15 cellular contexts compared by ENCODE assay signal in genomic region chr19:47481460-47482052, GRCh38. TPM values are rescaled to one million over a fixed set of nuclear protein-coding genes. Genes with fewer than 3 reads are reported as not detected.
DNase-seq lines count a peak whose midpoint lies in the region; ATAC-seq and TF ChIP-seq lines count a peak whose summit lies in the region.
"Had no signal": no experiment of that assay in that cellular context is flagged by ENCODE, and none has a peak within 500 bp of the region (broad histone marks: within the 10 kb centered on the region; RNA-seq: fewer than 3 reads in every experiment).

No MANE protein-coding gene starts in this region.

- no peak for ATAC-seq in CD4-positive, alpha-beta T cell (ENCODE audit: poor library complexity)
- ATAC-seq in T-helper 17 cell (no peak), GM19035 (IDR thresholded peaks at IDR 0.05; ENCODE audit: unreplicated experiment) (no peak), GM18873 (IDR thresholded peaks at IDR 0.05; ENCODE audit: low FRiP score, unreplicated experiment) (no peak)
- ATAC-seq: HCT116 had no signal

- CTCF ChIA-PET in CD4-positive, alpha-beta T cell (lab: Charles Lee): no interaction called here

- no peaks in the 10 kb centered on the region for H3K9me3 ChIP-seq in CD4-positive, alpha-beta T cell (ENCODE audit: control insufficient read depth, low read length)
- H3K9me3 ChIP-seq in T-helper 17 cell (ENCODE audit: control insufficient read depth, low read length, poor library complexity, severe bottlenecking) (no peaks in the 10 kb centered on the region), liver (ENCODE audit: control insufficient read depth in 4 of 4, low read length in 3 of 4) (no peaks in the 10 kb centered on the region)
- H3K9me3 ChIP-seq: Caco-2 had no signal

- H3K9me3 Mint-ChIP-seq in CD4-positive, alpha-beta T cell: no peaks in the 10 kb centered on the region
- H3K9me3 Mint-ChIP-seq in osteocyte (ENCODE audit: unreplicated experiment): no peaks in the 10 kb centered on the region
- H3K9me3 Mint-ChIP-seq: CD8-positive, alpha-beta memory T cell had no signal

- H3K27me3 Mint-ChIP-seq in CD4-positive, alpha-beta T cell: no peaks in the 10 kb centered on the region
- no peaks in the 10 kb centered on the region for H3K27me3 Mint-ChIP-seq in T-helper 17 cell
- H3K27me3 Mint-ChIP-seq in osteocyte (ENCODE audit: unreplicated experiment): no peaks in the 10 kb centered on the region

- no peak overlapping the region for H3K27ac ChIP-seq in CD4-positive, alpha-beta T cell (ENCODE audit: low read depth, low read length)
- no peak overlapping the region for H3K27ac ChIP-seq in liver (ENCODE audit: low read depth in 1 of 2, low read length in 2 of 2)
- H3K27ac ChIP-seq: GM23248 had no signal

- no peaks in the 10 kb centered on the region for H3K27me3 ChIP-seq in CD4-positive, alpha-beta T cell (ENCODE audit: control insufficient read depth, insufficient read depth, low read length)
- H3K27me3 ChIP-seq in liver (ENCODE audit: control insufficient read depth in 4 of 4, insufficient read depth in 4 of 4, low read length in 3 of 4): no peaks in the 10 kb centered on the region

- H3K4me3 ChIP-seq in liver (ENCODE audit: low read depth in 1 of 3, low read length in 3 of 3): no peak overlapping the region
- H3K4me3 ChIP-seq: GM23248 had no signal

- DNase-seq in CD4-positive, alpha-beta T cell: no peak
- no peak for DNase-seq in T-helper 17 cell
- DNase-seq in osteocyte (ENCODE audit: extremely low spot score, unreplicated experiment): no peak
- no peak for DNase-seq in activated effector memory CD4-positive, alpha-beta T cell treated with anti-CD3 and anti-CD28 coated beads, Interleukin-2, amount 50 U/mL, for 16 hours
- DNase-seq: Caco-2; CD8-positive, alpha-beta memory T cell; DND-41; GDM1; GM23248 had no signal

- intact Hi-C loops in CD4-positive, alpha-beta T cell (cut with DNase I, micrococcal nuclease): loop anchor here (2.0 to 5.0 kb wide), 4 partner anchors 13 to 1594 kb away; partner anchors contain the start of gene IRF2BP1 (in 1 of the 2)

- POLR2A ChIA-PET in CD4-positive, alpha-beta T cell (lab: Charles Lee): no interaction called here

- H3K27ac Mint-ChIP-seq in CD4-positive, alpha-beta T cell: no peak overlapping the region
- H3K27ac Mint-ChIP-seq in T-helper 17 cell (peak overlapping the region; percentile 27), osteocyte (ENCODE audit: unreplicated experiment) (no peak overlapping the region)
- H3K27ac Mint-ChIP-seq: CD14-positive monocyte had no signal

- H3K9ac ChIP-seq in liver (ENCODE audit: low read depth in 1 of 2, low read length in 2 of 2): no peak overlapping the region
- H3K9ac ChIP-seq: GM23248 had no signal

- H3K4me1 Mint-ChIP-seq in CD4-positive, alpha-beta T cell (ENCODE audit: low read depth): peaks cover 27% of the 10 kb centered on the region
- H3K4me1 Mint-ChIP-seq in T-helper 17 cell (peaks cover 15% of the 10 kb centered on the region), osteocyte (ENCODE audit: unreplicated experiment) (peaks cover 18% of the 10 kb centered on the region)

- TF ChIP-seq CTCF in CD4-positive, alpha-beta T cell (IDR thresholded peaks at IDR 0.05): no peak
- TF ChIP-seq CTCF in liver (IDR thresholded peaks at IDR 0.05; ENCODE audit: low read depth, low read length, missing input control) (no peak), osteocyte (IDR thresholded peaks at IDR 0.05) (no peak)

- H3K4me3 Mint-ChIP-seq in CD4-positive, alpha-beta T cell: peak overlapping the region; percentile 51
- H3K4me3 Mint-ChIP-seq in T-helper 17 cell: no peak overlapping the region
- peak overlapping the region; percentile 7 for H3K4me3 Mint-ChIP-seq in osteocyte (ENCODE audit: unreplicated experiment)

- WGBS in liver: 97% methylated on average over 4 of the region's 4 CpGs

- no peak for TF ChIP-seq RAD21 in liver (IDR thresholded peaks at IDR 0.05)

- H3K36me3 ChIP-seq in liver (ENCODE audit: control insufficient read depth in 4 of 4, insufficient read depth in 3 of 4, low read depth in 1 of 4, low read length in 3 of 4): peaks cover 0 to under 1% (median 0%) of the 10 kb centered on the region in 4 donors

- peaks cover 0 to 7% (median 2%) of the 10 kb centered on the region in 4 donors for H3K4me1 ChIP-seq in liver (ENCODE audit: control insufficient read depth in 4 of 4, insufficient read depth in 4 of 4, low read length in 3 of 4)
- H3K4me1 ChIP-seq: Caco-2 had no signal

- H3K36me3 Mint-ChIP-seq in CD4-positive, alpha-beta T cell (ENCODE audit: low read depth): peaks cover 11% of the 10 kb centered on the region
- H3K36me3 Mint-ChIP-seq in T-helper 17 cell (ENCODE audit: low read depth) (peaks cover 2% of the 10 kb centered on the region), osteocyte (ENCODE audit: unreplicated experiment) (no peaks in the 10 kb centered on the region)

TF ChIP-seq in liver, 16 proteins besides CTCF, POLR2A, EP300 and RAD21:
- TF ChIP-seq YY1 (IDR thresholded peaks at IDR 0.05) (peak; percentile 33), ATF3 (IDR thresholded peaks at IDR 0.05) (no peak)

RNA-seq across cellular contexts. Expression of gene KPTN, which starts 2.5 kb away (rescaled TPM):
- total RNA-seq in CD4-positive, alpha-beta T cell: 1 to 10 TPM; 3.6 to 4.5 TPM
- 1 to 10 TPM; 3.5 to 6.3 TPM for total RNA-seq in T-helper 17 cell
- total RNA-seq in liver: 1 to 10 TPM; 2.3 to 3.6 TPM
- polyA plus RNA-seq in liver: 1 to 10 TPM; 4.4 to 6.0 TPM
- total RNA-seq in osteocyte: 14.5 and 21.9 TPM in 2 replicates

RNA-seq across cellular contexts. Expression of gene SLC8A2, which starts 9.9 kb away (rescaled TPM):
- total RNA-seq in CD4-positive, alpha-beta T cell: not detected
- total RNA-seq in T-helper 17 cell: not detected
- under 1 TPM in 1 of 2 donors, not detected in 1; 0.25 TPM for total RNA-seq in liver
- under 1 TPM in 1 of 2 donors, not detected in 1; 0.01 TPM for polyA plus RNA-seq in liver
- total RNA-seq in osteocyte: 0.05 TPM in 1 of 2 replicates, not detected in the other
- total RNA-seq: CD8-positive, alpha-beta memory T cell; GM23248; HT1080 had no signal
- polyA plus RNA-seq: CD14-positive monocyte; CD8-positive, alpha-beta memory T cell; GM23248 had no signal

RNA-seq across cellular contexts. Expression of gene NAPA, which starts 33.3 kb away (rescaled TPM):
- 100 to 1,000 TPM; 135 to 145 TPM for total RNA-seq in CD4-positive, alpha-beta T cell
- total RNA-seq in T-helper 17 cell: 100 to 1,000 TPM; 124 to 133 TPM
- total RNA-seq in liver: 100 to 1,000 TPM in 1 of 2 donors, 10 to 100 TPM in 1; 73.4 to 116 TPM
- 100 to 1,000 TPM; 125 to 132 TPM for polyA plus RNA-seq in liver
- 104 TPM in 2 replicates for total RNA-seq in osteocyte
